ENCODE assay signal across 9 cellular contexts in genomic region chr3:197013989-197014388, GRCh38. TPM values are rescaled to one million over a fixed set of nuclear protein-coding genes. Genes with fewer than 3 reads are reported as not detected.
"Had no signal": no experiment of that assay in that cellular context is flagged by ENCODE, and none has a peak within 500 bp of the region (broad histone marks: within the 10 kb centered on the region; RNA-seq: fewer than 3 reads in every experiment).

No MANE protein-coding gene starts in this region.

- H3K9me3 ChIP-seq: HAP-1 had no signal

- H3K36me3 ChIP-seq: HAP-1 had no signal

- FAIRE-seq: HepG2 had no signal

- H3K4me3 ChIP-seq: GM23248, HAP-1 had no signal

- H3K27ac ChIP-seq: GM23248, HL-60 had no signal

- DNase-seq: GM23248, GOT3, H7, KG1 had no signal

- H3K9ac ChIP-seq: GM23248 had no signal

- ATAC-seq: HCT116, HepG2 had no signal

- H2AFZ ChIP-seq: GM23248 had no signal

RNA-seq across cellular contexts. Expression of gene MELTF, which starts 15.6 kb away (rescaled TPM):
- polyA plus RNA-seq: IgD-negative memory B cell had no signal
